In genomic region chr18:159037-159652, GRCh38 we compare ENCODE assay signal across 8 cellular contexts.
DNase-seq lines count a peak whose midpoint lies in the region; ATAC-seq lines count a peak whose summit lies in the region.

No MANE protein-coding gene starts in this region.

- peak overlapping the region; percentile 93 to 94 for H3K4me3 Mint-ChIP-seq in stimulated activated naive CD8-positive, alpha-beta T cell treated with anti-CD3 and anti-CD28 coated beads, Interleukin-15, amount 100 ng/mL, for 72 hours

- peaks cover 14% of the 10 kb centered on the region for H3K27me3 ChIP-seq in iPS-20b (ENCODE audit: insufficient read depth, low read length)

- peak overlapping the region; percentile 90 for H3K4me3 ChIP-seq in iPS-20b (ENCODE audit: low read length)

- peaks cover 41% of the 10 kb centered on the region for H3K4me1 Mint-ChIP-seq in stimulated activated naive CD8-positive, alpha-beta T cell treated with anti-CD3 and anti-CD28 coated beads, Interleukin-15, amount 100 ng/mL, for 72 hours

- H3K27me3 Mint-ChIP-seq in stimulated activated naive CD8-positive, alpha-beta T cell treated with anti-CD3 and anti-CD28 coated beads, Interleukin-15, amount 100 ng/mL, for 72 hours = no peaks in the 10 kb centered on the region

- peak overlapping the region; percentile 93 to 97 for H3K27ac Mint-ChIP-seq in stimulated activated naive CD8-positive, alpha-beta T cell treated with anti-CD3 and anti-CD28 coated beads, Interleukin-15, amount 100 ng/mL, for 72 hours

- no peaks in the 10 kb centered on the region; the same call in 1 of the 2 replicates for H3K4me1 ChIP-seq in iPS-20b (ENCODE audit: insufficient read depth, low read length)

- no peaks in the 10 kb centered on the region for H3K9me3 Mint-ChIP-seq in stimulated activated naive CD8-positive, alpha-beta T cell treated with anti-CD3 and anti-CD28 coated beads, Interleukin-15, amount 100 ng/mL, for 72 hours

- H3K9ac ChIP-seq in iPS-20b (ENCODE audit: low read depth, low read length) = peak overlapping the region; percentile 72

- H3K36me3 ChIP-seq in KOPT-K1 (ENCODE audit: insufficient read depth, low read length) = peaks cover 25% of the 10 kb centered on the region
- peaks cover 17% of the 10 kb centered on the region for H3K36me3 ChIP-seq in iPS-20b (ENCODE audit: insufficient read depth, low read depth, low read length)

- ATAC-seq in stimulated activated naive CD8-positive, alpha-beta T cell treated with anti-CD3 and anti-CD28 coated beads, Interleukin-15, amount 100 ng/mL, for 72 hours = no peak
- ATAC-seq in HG03039 (IDR thresholded peaks at IDR 0.05; ENCODE audit: unreplicated experiment) = no peak

- H3K9me3 ChIP-seq in KOPT-K1 (ENCODE audit: insufficient read depth, low read length, poor library complexity, severe bottlenecking) = no peaks in the 10 kb centered on the region
- no peaks in the 10 kb centered on the region for H3K9me3 ChIP-seq in iPS-20b (ENCODE audit: insufficient read depth, low read depth, low read length)

- peak; percentile 20 for DNase-seq in NCI-H82 (lab: John Stamatoyannopoulos, UW)
- no peak for DNase-seq in NCI-H82 treated with DMSO at 0.1 percent for 48 hours (lab: John Stamatoyannopoulos, UW; ENCODE audit: unreplicated experiment)
- peak; percentile 7 for DNase-seq in amniotic epithelial cell (ENCODE audit: low read depth)
- no peak for DNase-seq in stimulated activated naive CD8-positive, alpha-beta T cell treated with anti-CD3 and anti-CD28 coated beads, Interleukin-15, amount 100 ng/mL, for 72 hours
- DNase-seq in effector CD8-positive, alpha-beta T cell (lab: John Stamatoyannopoulos, UW) = no peak

- peak overlapping the region; percentile 83 for H3K27ac ChIP-seq in KOPT-K1 (ENCODE audit: low read depth, low read length, poor library complexity, severe bottlenecking)
- H3K27ac ChIP-seq in iPS-20b (ENCODE audit: low read length) = peak overlapping the region; percentile 47

Comparison
In these comparisons a context has a peak if more than half of its experiments do, and no peak if none do; other contexts are left out.
1. DNase-seq: peak in NCI-H82 (single experiment) and amniotic epithelial cell (single experiment); none in NCI-H82 treated with DMSO at 0.1 percent for 48 hours (single experiment), stimulated activated naive CD8-positive, alpha-beta T cell treated with anti-CD3 and anti-CD28 coated beads, Interleukin-15, amount 100 ng/mL, for 72 hours (0 of 2) and effector CD8-positive, alpha-beta T cell (single experiment).